In the genomic region with DNA sequence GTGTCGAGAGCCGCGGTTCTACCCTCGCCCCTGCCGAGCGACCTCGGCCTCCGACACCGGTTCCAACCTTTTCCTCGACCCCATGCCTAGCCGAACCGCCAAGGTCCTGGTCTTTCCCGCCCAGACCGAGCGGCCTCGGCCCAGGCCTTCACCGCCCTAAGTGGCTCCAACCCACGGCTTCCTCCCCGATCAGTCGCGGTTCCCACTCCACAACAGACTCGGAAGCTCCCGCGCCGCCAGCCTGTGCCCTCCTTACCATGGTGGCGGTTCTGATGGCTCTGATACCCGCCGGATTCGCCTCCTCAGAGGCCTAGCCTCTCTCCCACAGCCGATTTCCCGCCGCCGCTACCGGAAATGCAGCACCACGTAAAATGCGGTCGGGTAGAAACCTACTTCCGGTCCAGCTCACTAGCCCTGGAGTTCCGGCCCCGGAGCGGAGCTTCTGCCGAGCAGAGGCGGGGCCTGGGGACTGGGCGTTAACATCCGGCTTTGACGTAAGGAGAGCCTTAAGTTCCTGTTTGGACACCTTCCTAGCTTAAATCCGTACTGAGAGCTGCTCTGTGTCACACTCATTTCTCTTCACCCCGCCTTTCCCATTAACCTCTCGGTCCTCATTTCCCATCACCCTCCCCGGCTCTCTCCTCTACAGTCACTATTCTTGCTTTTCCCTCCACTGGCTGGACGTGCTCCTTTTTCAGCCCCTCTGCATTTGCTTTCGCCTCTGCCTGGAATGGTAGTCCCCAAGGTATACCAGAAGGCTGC, we compare ENCODE assay signal across 8 cellular contexts. TPM values are rescaled to one million over a fixed set of nuclear protein-coding genes. Genes with fewer than 3 reads are reported as not detected.
A peak's percentile ranks its signal among the peaks of the same experiment; 100 is the strongest.
DNase-seq lines count a peak whose midpoint lies in the region; ATAC-seq and FAIRE-seq lines count a peak whose summit lies in the region.

TSS of gene SNRPB (minus strand) at position 358 of the 762 bp plus-strand sequence. CDS start at position 259, 99 bp downstream.

- no peak within 1 kb of the TSS for H2BK15ac ChIP-seq in mesenchymal stem cell (ENCODE audit: low read depth, poor library complexity, severe bottlenecking)

- H3K79me1 ChIP-seq in mesenchymal stem cell (replicated peaks; ENCODE audit: low read length, poor library complexity, severe bottlenecking): peaks cover 4% of the 10 kb centered on the region

- peak within 1 kb of the TSS in 1 of 2 experiments; percentile 91 for H3K14ac ChIP-seq in mesenchymal stem cell (ENCODE audit: low read length in 2 of 2)

- H2BK5ac ChIP-seq in mesenchymal stem cell (ENCODE audit: low read depth, low read length, poor library complexity, severe bottlenecking): peak within 1 kb of the TSS; percentile 99

- H3K27me3 ChIP-seq in endocrine pancreas (ENCODE audit: control insufficient read depth, insufficient read depth, low read length): no peaks in the 10 kb centered on the region
- no peaks in the 10 kb centered on the region for H3K27me3 ChIP-seq in mesenchymal stem cell (ENCODE audit: control insufficient read depth in 1 of 2, insufficient read depth in 1 of 2, low read length in 2 of 2)

- H3K4me2 ChIP-seq in mesenchymal stem cell (ENCODE audit: low read length, poor library complexity, severe bottlenecking): peak within 1 kb of the TSS; percentile 96

- peak within 1 kb of the TSS in 1 of 2 experiments; percentile 26 for H2BK12ac ChIP-seq in mesenchymal stem cell (ENCODE audit: low read length in 2 of 2)

- H3K18ac ChIP-seq in mesenchymal stem cell (ENCODE audit: low read depth in 1 of 2, low read length in 2 of 2): peak within 1 kb of the TSS; percentile 95 to 97

- H3K36me3 ChIP-seq in endocrine pancreas (ENCODE audit: control insufficient read depth, insufficient read depth, low read length): peaks cover 3% of the 10 kb centered on the region
- H3K36me3 ChIP-seq in mesenchymal stem cell (ENCODE audit: control insufficient read depth in 1 of 2, insufficient read depth in 2 of 2, low read depth in 1 of 2, low read length in 2 of 2): peaks cover 11 to 28% of the 10 kb centered on the region in 2 experiments

- H3K4me1 ChIP-seq in endocrine pancreas (ENCODE audit: control insufficient read depth, insufficient read depth, low read length): peaks cover 4% of the 10 kb centered on the region
- H3K4me1 ChIP-seq in mesenchymal stem cell (ENCODE audit: control insufficient read depth, insufficient read depth, low read depth, low read length): peaks cover 6% of the 10 kb centered on the region

- peak within 1 kb of the TSS; percentile 78 for H2AK5ac ChIP-seq in mesenchymal stem cell (ENCODE audit: low read length, severe bottlenecking)

- H2BK120ac ChIP-seq in mesenchymal stem cell (ENCODE audit: low read depth, low read length): peak within 1 kb of the TSS; percentile 80

- 2% methylated on average over 52 of the region's 52 CpGs for WGBS in mesenchymal stem cell

- peak within 1 kb of the TSS; percentile 93 to 99 for H3K4ac ChIP-seq in mesenchymal stem cell (ENCODE audit: low read depth in 1 of 2, low read length in 2 of 2)

- H3K23ac ChIP-seq in mesenchymal stem cell (ENCODE audit: low read length in 2 of 2): peak within 1 kb of the TSS in 1 of 2 experiments; percentile 79

- peak within 1 kb of the TSS; percentile 97 for H4K91ac ChIP-seq in mesenchymal stem cell (ENCODE audit: low read length)

- no peaks in the 10 kb centered on the region for H3K9me3 ChIP-seq in endocrine pancreas (ENCODE audit: control insufficient read depth, low read length)
- no peaks in the 10 kb centered on the region for H3K9me3 ChIP-seq in mesenchymal stem cell (ENCODE audit: control insufficient read depth, low read length)

- ATAC-seq in GM21367 (IDR thresholded peaks at IDR 0.05; ENCODE audit: unreplicated experiment): peak; percentile 94

- DNase-seq in COLO829 (ENCODE audit: low spot score): peak; percentile 100
- peak; percentile 96 for DNase-seq in HTR-8/SVneo (ENCODE audit: insufficient read length, low spot score)
- peak; percentile 100 for DNase-seq in NOMO-1 treated with dmso at 0.1 percent for 144 hours (lab: John Stamatoyannopoulos, UW; ENCODE audit: unreplicated experiment)
- DNase-seq in activated CD8-positive, alpha-beta memory T cell treated with anti-CD3 and anti-CD28 coated beads for 48 hours (ENCODE audit: low read depth in 2 of 3, low spot score in 2 of 3): peak; percentile 87 to 95 (median 90)
- peak; percentile 99 for DNase-seq in mesenchymal stem cell
- DNase-seq in stimulated activated CD8-positive, alpha-beta memory T cell treated with anti-CD3 and anti-CD28 coated beads, Interleukin-12 subunit alpha, Interleukin-12 subunit beta, amount 100 ng/mL, for 4 hours (ENCODE audit: low read depth): peak; percentile 91

- H4K8ac ChIP-seq in mesenchymal stem cell (ENCODE audit: low read length): peak within 1 kb of the TSS; percentile 98

- H3K9ac ChIP-seq in endocrine pancreas (ENCODE audit: control insufficient read depth, insufficient read depth, low read length) (peak within 1 kb of the TSS; percentile 91), mesenchymal stem cell (ENCODE audit: low read length) (peak within 1 kb of the TSS; percentile 99)

- peak within 1 kb of the TSS; percentile 93 for H2AFZ ChIP-seq in mesenchymal stem cell (ENCODE audit: low read depth, low read length)

- peak; percentile 83 for FAIRE-seq in HTR-8/SVneo (lab: Jason Lieb, UNC)

- H3K4me3 ChIP-seq in endocrine pancreas (ENCODE audit: control insufficient read depth, insufficient read depth, low read length): peak within 1 kb of the TSS; percentile 89
- peak within 1 kb of the TSS; percentile 93 to 94 for H3K4me3 ChIP-seq in mesenchymal stem cell (ENCODE audit: insufficient read depth in 1 of 2, low read depth in 1 of 2, low read length in 2 of 2)

- H3K27ac ChIP-seq in mesenchymal stem cell (ENCODE audit: low read length, poor library complexity, severe bottlenecking): peak within 1 kb of the TSS; percentile 95

RNA-seq across cellular contexts. Expression of gene SNRPB, which starts in this region (rescaled TPM):
- 157 TPM for polyA plus RNA-seq in mesenchymal stem cell (2013, experiment 1 of 2)
- 167 TPM for polyA plus RNA-seq in mesenchymal stem cell (2013, experiment 2 of 2)

Comparison
In these comparisons a context has a peak if more than half of its experiments do, and no peak if none do; other contexts are left out.
1. Peak in every context shown above with its lines: DNase-seq, ATAC-seq, H3K4me3 ChIP-seq and H3K27ac ChIP-seq.